14 cellular contexts compared by ENCODE assay signal in genomic region chr4:53307210-53307609, GRCh38.
"Had no signal": no experiment of that assay in that cellular context is flagged by ENCODE, and none has a peak within 500 bp of the region (broad histone marks: within the 10 kb centered on the region; RNA-seq: fewer than 3 reads in every experiment).

No MANE protein-coding gene starts in this region.

- H3K4me1 ChIP-seq: neural progenitor cell had no signal

- H3K4me2 ChIP-seq: neural progenitor cell had no signal

- H3K4me3 ChIP-seq: neural progenitor cell, spleen had no signal

- H3K9ac ChIP-seq: neural progenitor cell had no signal

- DNase-seq: activated B cell treated with CpG ODN at 0.5 μM for 24 hours; activated CD4-positive, alpha-beta T cell treated with anti-CD3 and anti-CD28 coated beads, Interleukin-2, amount 50 U/mL, for 1 hour; activated effector memory CD4-positive, alpha-beta T cell treated with Interleukin-2 at 50 U/mL for 16 hours; activated T-cell treated with anti-CD3 and anti-CD28 coated beads for 4 hours; amygdala; endodermal cell; midbrain; right cardiac atrium; spleen; stimulated activated CD4-positive, alpha-beta T cell treated with anti-CD3 and anti-CD28 coated beads, Interleukin-2, amount 100 ng/mL, for 24 hours; substantia nigra; trophoblast cell had no signal

- H3K36me3 ChIP-seq: neural progenitor cell had no signal

- H3K27me3 ChIP-seq: neural progenitor cell, spleen had no signal

- ATAC-seq: activated naive CD4-positive, alpha-beta T cell treated with anti-CD3 and anti-CD28 coated beads, Interleukin-2, amount 50 U/mL, for 72 hours had no signal
